In genomic region chr16:57900796-57901479, GRCh38 we compare ENCODE assay signal across 14 cellular contexts.
DNase-seq lines count a peak whose midpoint lies in the region; ATAC-seq, FAIRE-seq and TF ChIP-seq lines count a peak whose summit lies in the region.
"Had no signal": no experiment of that assay in that cellular context is flagged by ENCODE, and none has a peak within 500 bp of the region (broad histone marks: within the 10 kb centered on the region; RNA-seq: fewer than 3 reads in every experiment).

No MANE protein-coding gene starts in this region.

- TF ChIP-seq RAD21 in HepG2 (CRISPR knock-in tag; IDR thresholded peaks at IDR 0.05): no peak

- H3K4me3 Mint-ChIP-seq in T-helper 17 cell: peak overlapping the region; percentile 15
- H3K4me3 Mint-ChIP-seq: B cell; CD8-positive, alpha-beta T cell; HFFc6 had no signal

- ATAC-seq in HepG2 (peak; percentile 42), right lobe of liver (no peak), T-helper 17 cell (no peak)
- ATAC-seq: CD8-positive, alpha-beta T cell had no signal

- peaks cover 2% of the 10 kb centered on the region for H3K36me3 Mint-ChIP-seq in T-helper 17 cell (ENCODE audit: low read depth)
- H3K36me3 Mint-ChIP-seq: CD8-positive, alpha-beta T cell had no signal

- H2AFZ ChIP-seq in HepG2 (ENCODE audit: low read length): no peak overlapping the region

- peak overlapping the region in 2 of 3 experiments; percentile 37 to 56; a peak in 4 of 6 replicates for H3K4me3 ChIP-seq in HepG2 (replicated peaks in 1 of 3; ENCODE audit: insufficient read depth in 1 of 3, low read depth in 2 of 3, low read length in 3 of 3)
- H3K4me3 ChIP-seq in right lobe of liver: no peak overlapping the region
- H3K4me3 ChIP-seq in kidney (ENCODE audit: low read length in 2 of 2): no peak overlapping the region
- H3K4me3 ChIP-seq: BLaER1 treated with 17β-estradiol and CSF1 and Interleukin-3, amounts not matched to agents 10 nM and 100 nM; GM12878 had no signal

- TF ChIP-seq EP300 in HepG2 (IDR thresholded peaks at IDR 0.05; ENCODE audit: low read depth in 2 of 2, low read length in 2 of 2) (no peak), HepG2 (CRISPR knock-in tag; IDR thresholded peaks at IDR 0.05; ENCODE audit: borderline replicate concordance) (no peak)

- 8% methylated on average over 11 of the region's 11 CpGs for WGBS in HepG2 (ENCODE audit: low lambda C conversion rate)
- WGBS in right lobe of liver (ENCODE audit: insufficient coverage, low coverage, low lambda C conversion rate, missing lambda C conversion rate): 77% methylated on average over 7 of the region's 11 CpGs

- in situ Hi-C loops in HepG2 (cut with HindIII; ENCODE audit: extremely low pct_ligation_motif_present, low pct_unique_long_range_greater_than_20kb): no loop called here

- no peak overlapping the region for H3K27ac Mint-ChIP-seq in T-helper 17 cell
- H3K27ac Mint-ChIP-seq: B cell; CD8-positive, alpha-beta T cell; HFFc6 had no signal

- peaks cover 14 to 47% of the 10 kb centered on the region in 2 experiments; a peak in 4 of 5 replicates for H3K27me3 ChIP-seq in HepG2 (ENCODE audit: control insufficient read depth in 1 of 2, insufficient read depth in 2 of 2, low read length in 2 of 2)
- H3K27me3 ChIP-seq in right lobe of liver: no peaks in the 10 kb centered on the region

- H3K4me1 Mint-ChIP-seq in T-helper 17 cell: peaks cover 4% of the 10 kb centered on the region
- H3K4me1 Mint-ChIP-seq: B cell had no signal

- H3K9ac ChIP-seq in HepG2 (ENCODE audit: insufficient read depth, low read depth, low read length) (peak overlapping the region; percentile 1; the same call in 1 of the 2 replicates), kidney (ENCODE audit: low read length in 2 of 2) (no peak overlapping the region)
- H3K9ac ChIP-seq: BLaER1 treated with 17β-estradiol and CSF1 and Interleukin-3, amounts not matched to agents 10 nM and 100 nM had no signal

- POLR2A ChIA-PET in HepG2 (lab: Yijun Ruan, JAX): interaction anchor here (1.0 to 1.3 kb wide), 3 partner anchors 8 to 197 kb away, joined by 3 to 4 read pairs (median 3); no protein-coding TSS in a partner anchor

- peak overlapping the region; percentile 65 for H3K4me2 ChIP-seq in HepG2 (ENCODE audit: low read depth, low read length)
- H3K4me2 ChIP-seq: BLaER1 treated with 17β-estradiol and CSF1 and Interleukin-3, amounts not matched to agents 10 nM and 100 nM had no signal

- H3K27ac ChIP-seq in HepG2 (ENCODE audit: extremely low read length, insufficient read depth, low read length) (no peak overlapping the region), right lobe of liver (no peak overlapping the region), kidney (ENCODE audit: low read depth in 2 of 2, low read length in 2 of 2) (no peak overlapping the region)
- H3K27ac ChIP-seq: BLaER1 treated with 17β-estradiol and CSF1 and Interleukin-3, amounts not matched to agents 10 nM and 100 nM had no signal

- TF ChIP-seq CTCF in HepG2 (CRISPR knock-in tag; IDR thresholded peaks at IDR 0.05) (no peak), right lobe of liver (IDR thresholded peaks at IDR 0.05) (no peak), kidney (IDR thresholded peaks at IDR 0.05; ENCODE audit: borderline replicate concordance, extremely low read depth, insufficient read depth) (no peak)

- H3K36me3 ChIP-seq in HepG2 (replicated peaks in 1 of 2; ENCODE audit: control insufficient read depth in 1 of 2, insufficient read depth in 2 of 2, low read length in 2 of 2): no peaks in the 10 kb centered on the region
- no peaks in the 10 kb centered on the region for H3K36me3 ChIP-seq in right lobe of liver
- H3K36me3 ChIP-seq in kidney (ENCODE audit: control insufficient read depth in 1 of 2, insufficient read depth in 2 of 2, low read length in 2 of 2): no peaks in the 10 kb centered on the region
- H3K36me3 ChIP-seq: BLaER1 treated with 17β-estradiol and CSF1 and Interleukin-3, amounts not matched to agents 10 nM and 100 nM had no signal

- no TSS peak for BruUV-seq in HepG2 (replicated peaks; lab: Mats Ljungman, UMichigan)

- H4K20me1 ChIP-seq in HepG2 (ENCODE audit: insufficient read depth, low read length): no peaks in the 10 kb centered on the region
- H4K20me1 ChIP-seq: BLaER1 treated with 17β-estradiol and CSF1 and Interleukin-3, amounts not matched to agents 10 nM and 100 nM had no signal

- DNase-seq in HepG2 (ENCODE audit: low spot score): no peak
- no peak for DNase-seq in right lobe of liver
- no peak for DNase-seq in T-helper 17 cell
- DNase-seq in kidney: peak; percentile 54
- DNase-seq in H4 (ENCODE audit: low spot score): no peak
- DNase-seq in NCI-H69 (lab: John Stamatoyannopoulos, UW): no peak
- DNase-seq: CD8-positive, alpha-beta T cell; DMS79 treated with DMSO at 0.1 percent for 48 hours; HCEC 1CT; HFFc6 had no signal

- intact Hi-C loops in HepG2 (cut with micrococcal nuclease; ENCODE audit: unreplicated experiment): loop anchor here (2.0 kb wide), 1 partner anchor 100 kb away; the partner anchor contains the start of genes USB1 and ZNF319
- intact Hi-C loops in right lobe of liver (cut with DNase I): loop anchor here in 1 of 2 donors (5.0 kb wide), 1 partner anchor 96 kb away; no protein-coding TSS in a partner anchor
- intact Hi-C loops in kidney (cut with DNase I): loop anchor here (5.0 kb wide), 1 partner anchor 96 kb away; no protein-coding TSS in a partner anchor

- FAIRE-seq in HepG2 (lab: Jason Lieb, UNC): no peak
- FAIRE-seq in kidney (lab: Jason Lieb, UNC): no peak
- FAIRE-seq: GM12878, H54 had no signal

- H3K4me1 ChIP-seq in HepG2 (ENCODE audit: insufficient read depth, low read length) (peaks cover 73% of the 10 kb centered on the region), right lobe of liver (peaks cover 0 to 8% (median 3%) of the 10 kb centered on the region in 4 donors), kidney (ENCODE audit: control insufficient read depth in 1 of 2, insufficient read depth in 1 of 2, low read depth in 1 of 2, low read length in 2 of 2) (peaks cover 0 to 2% of the 10 kb centered on the region in 2 donors)

- H3K27me3 Mint-ChIP-seq in T-helper 17 cell: peaks cover 34% of the 10 kb centered on the region

- CTCF ChIA-PET in HepG2 (lab: Yijun Ruan, JAX; ENCODE audit: low intra/inter-chr PET ratio, low total read pairs): interaction anchor here (1.0 to 2.0 kb wide), 3 partner anchors 41 to 104 kb away, joined by 5 to 14 read pairs (median 7); partner anchors contain the start of gene USB1

- TF ChIP-seq POLR2A in HepG2 (IDR thresholded peaks at IDR 0.05; ENCODE audit: insufficient read depth in 1 of 2, low read depth in 2 of 2, low read length in 2 of 2) (no peak), right lobe of liver (IDR thresholded peaks at IDR 0.05) (no peak)

- no peaks in the 10 kb centered on the region for H3K79me2 ChIP-seq in HepG2 (ENCODE audit: insufficient read depth, low read length)

- H3K9me3 ChIP-seq in HepG2 (ENCODE audit: low read length) (no peaks in the 10 kb centered on the region), right lobe of liver (no peaks in the 10 kb centered on the region), T-helper 17 cell (ENCODE audit: control insufficient read depth, low read length, poor library complexity, severe bottlenecking) (no peaks in the 10 kb centered on the region), kidney (ENCODE audit: control insufficient read depth in 1 of 2, low read length in 2 of 2) (no peaks in the 10 kb centered on the region)
- H3K9me3 ChIP-seq: BLaER1 treated with 17β-estradiol and CSF1 and Interleukin-3, amounts not matched to agents 10 nM and 100 nM had no signal

TF ChIP-seq in HepG2, 621 proteins besides CTCF, POLR2A, EP300 and RAD21 (continues in another document):
- TF ChIP-seq, protein P1, sequence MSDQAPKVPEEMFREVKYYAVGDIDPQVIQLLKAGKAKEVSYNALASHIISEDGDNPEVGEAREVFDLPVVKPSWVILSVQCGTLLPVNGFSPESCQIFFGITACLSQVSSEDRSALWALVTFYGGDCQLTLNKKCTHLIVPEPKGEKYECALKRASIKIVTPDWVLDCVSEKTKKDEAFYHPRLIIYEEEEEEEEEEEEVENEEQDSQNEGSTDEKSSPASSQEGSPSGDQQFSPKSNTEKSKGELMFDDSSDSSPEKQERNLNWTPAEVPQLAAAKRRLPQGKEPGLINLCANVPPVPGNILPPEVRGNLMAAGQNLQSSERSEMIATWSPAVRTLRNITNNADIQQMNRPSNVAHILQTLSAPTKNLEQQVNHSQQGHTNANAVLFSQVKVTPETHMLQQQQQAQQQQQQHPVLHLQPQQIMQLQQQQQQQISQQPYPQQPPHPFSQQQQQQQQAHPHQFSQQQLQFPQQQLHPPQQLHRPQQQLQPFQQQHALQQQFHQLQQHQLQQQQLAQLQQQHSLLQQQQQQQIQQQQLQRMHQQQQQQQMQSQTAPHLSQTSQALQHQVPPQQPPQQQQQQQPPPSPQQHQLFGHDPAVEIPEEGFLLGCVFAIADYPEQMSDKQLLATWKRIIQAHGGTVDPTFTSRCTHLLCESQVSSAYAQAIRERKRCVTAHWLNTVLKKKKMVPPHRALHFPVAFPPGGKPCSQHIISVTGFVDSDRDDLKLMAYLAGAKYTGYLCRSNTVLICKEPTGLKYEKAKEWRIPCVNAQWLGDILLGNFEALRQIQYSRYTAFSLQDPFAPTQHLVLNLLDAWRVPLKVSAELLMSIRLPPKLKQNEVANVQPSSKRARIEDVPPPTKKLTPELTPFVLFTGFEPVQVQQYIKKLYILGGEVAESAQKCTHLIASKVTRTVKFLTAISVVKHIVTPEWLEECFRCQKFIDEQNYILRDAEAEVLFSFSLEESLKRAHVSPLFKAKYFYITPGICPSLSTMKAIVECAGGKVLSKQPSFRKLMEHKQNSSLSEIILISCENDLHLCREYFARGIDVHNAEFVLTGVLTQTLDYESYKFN (CRISPR knock-in tag; conservative IDR thresholded peaks at IDR 0.05): no peak
- TF ChIP-seq TRIM22 (IDR thresholded peaks at IDR 0.05) (no peak), THAP7 (CRISPR knock-in tag; IDR thresholded peaks at IDR 0.05) (no peak)

Comparison
In these comparisons a context has a peak if more than half of its experiments do, and no peak if none do; other contexts are left out.
1. H3K4me3 ChIP-seq: peak in HepG2 (2 of 3); none in right lobe of liver (0 of 3) and kidney (0 of 2).